Comparison of ENCODE assay signal across 8 cellular contexts in the genomic region with DNA sequence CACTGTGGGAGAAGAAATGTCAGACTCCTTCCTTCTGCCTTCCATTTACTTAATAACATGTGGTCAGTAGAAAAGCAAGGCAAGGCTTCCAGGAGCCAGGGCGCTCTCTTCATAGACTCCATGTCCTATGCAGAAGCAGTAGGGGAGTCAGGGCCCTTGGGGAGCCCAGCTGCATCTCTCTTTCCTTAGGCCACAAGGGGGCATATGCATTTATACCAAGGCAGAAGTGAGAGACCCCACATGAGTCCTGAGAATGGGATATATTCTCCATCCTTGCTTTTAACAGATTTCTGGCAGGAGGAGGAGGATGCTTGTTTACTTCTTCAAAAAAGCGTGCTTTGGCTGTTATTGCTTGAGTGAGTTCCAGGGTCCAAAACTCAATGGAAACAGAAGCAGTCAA.
DNase-seq lines count a peak whose midpoint lies in the region; ATAC-seq and TF ChIP-seq lines count a peak whose summit lies in the region.

No MANE protein-coding gene starts in this region.

- ATAC-seq in HG03025 (IDR thresholded peaks at IDR 0.05; ENCODE audit: low FRiP score, unreplicated experiment) (peak; percentile 71), activated B cell treated with CpG ODN at 0.5 μM for 24 hours (ENCODE audit: low read depth) (peak; percentile 58), gastroesophageal sphincter (no peak), gastrocnemius medialis (no peak), HG02623 (IDR thresholded peaks at IDR 0.05; ENCODE audit: unreplicated experiment) (no peak)

- H3K9me3 ChIP-seq in gastroesophageal sphincter (no peaks in the 10 kb centered on the region), gastrocnemius medialis (no peaks in the 10 kb centered on the region)

- in situ Hi-C loops in gastrocnemius medialis (cut with MboI; ENCODE audit: low sequenced_read_pairs in 4 of 4) = no loop called here

- H3K4me3 ChIP-seq in gastroesophageal sphincter (no peak overlapping the region), gastrocnemius medialis (no peak overlapping the region)

- DNase-seq in SHP77 (lab: John Stamatoyannopoulos, UW) (peak; percentile 15 to 17), SHP77 treated with DMSO at 0.1 percent for 48 hours (lab: John Stamatoyannopoulos, UW) (no peak), activated B cell treated with CpG ODN at 0.5 μM for 24 hours (no peak), gastrocnemius medialis (no peak), cerebellar nuclear complex (lab: John Stamatoyannopoulos, UW) (no peak)

- H3K4me1 Mint-ChIP-seq in activated B cell treated with CpG ODN at 0.5 μM for 24 hours = peaks cover 11% of the 10 kb centered on the region

- H3K27me3 Mint-ChIP-seq in activated B cell treated with CpG ODN at 0.5 μM for 24 hours = peaks cover 3% of the 10 kb centered on the region

- intact Hi-C loops in activated B cell treated with CpG ODN at 0.5 μM for 24 hours (cut with micrococcal nuclease) (loop anchor here (1.0 to 5.0 kb wide), 6 partner anchors 53 to 281 kb away; no protein-coding TSS in a partner anchor), gastrocnemius medialis (cut with DNase I; ENCODE audit: low total_unique reads) (loop anchor here (2.0 kb wide), 1 partner anchor 202 kb away; no protein-coding TSS in a partner anchor)

- TF ChIP-seq CTCF in activated B cell treated with CpG ODN at 0.5 μM for 24 hours (IDR thresholded peaks at IDR 0.05) = no peak
- peak; percentile 10 to 56 (median 26) for TF ChIP-seq CTCF in gastroesophageal sphincter (IDR thresholded peaks at IDR 0.05)
- TF ChIP-seq CTCF in gastrocnemius medialis (IDR thresholded peaks at IDR 0.05 in 4 of 5, conservative IDR thresholded peaks at IDR 0.05 in 1 of 5) = peak in 4 of 5 experiments; percentile 15 to 53 (median 39)

- no peaks in the 10 kb centered on the region for H3K9me3 Mint-ChIP-seq in activated B cell treated with CpG ODN at 0.5 μM for 24 hours

- H3K4me1 ChIP-seq in gastroesophageal sphincter (no peaks in the 10 kb centered on the region), gastrocnemius medialis (no peaks in the 10 kb centered on the region)

- POLR2A ChIA-PET in activated B cell treated with CpG ODN at 0.5 μM for 24 hours (lab: Charles Lee) = interaction anchor here (0.5 to 1.2 kb wide), 3 partner anchors 59 to 280 kb away, joined by 3 to 4 read pairs (median 3); no protein-coding TSS in a partner anchor

- H3K27ac ChIP-seq in gastroesophageal sphincter (no peak overlapping the region), gastrocnemius medialis (no peak overlapping the region)

- 86% methylated on average over 1 of the region's 2 CpGs; no CpG with 5 or more reads in 1 of the 2 donors for WGBS in gastroesophageal sphincter (ENCODE audit: low coverage in 1 of 2), 2 donors

- TF ChIP-seq POLR2A in gastroesophageal sphincter (IDR thresholded peaks at IDR 0.05) (no peak), gastrocnemius medialis (IDR thresholded peaks at IDR 0.05) (no peak)

- H3K36me3 ChIP-seq in gastroesophageal sphincter = peaks cover 0 to 2% of the 10 kb centered on the region in 2 donors
- H3K36me3 ChIP-seq in gastrocnemius medialis = no peaks in the 10 kb centered on the region

- peaks cover under 1% of the 10 kb centered on the region for H3K36me3 Mint-ChIP-seq in activated B cell treated with CpG ODN at 0.5 μM for 24 hours (ENCODE audit: low read depth)

- H3K27me3 ChIP-seq in gastroesophageal sphincter (no peaks in the 10 kb centered on the region), gastrocnemius medialis (no peaks in the 10 kb centered on the region)

- H3K4me3 Mint-ChIP-seq in activated B cell treated with CpG ODN at 0.5 μM for 24 hours = no peak overlapping the region

- TF ChIP-seq EP300 in gastroesophageal sphincter (IDR thresholded peaks at IDR 0.05) = no peak

- CTCF ChIA-PET in activated B cell treated with CpG ODN at 0.5 μM for 24 hours (lab: Charles Lee) = interaction anchor here (0.7 to 4.6 kb wide), 10 partner anchors 38 to 681 kb away, joined by 3 to 45 read pairs (median 4); no protein-coding TSS in a partner anchor

- no peak overlapping the region for H3K27ac Mint-ChIP-seq in activated B cell treated with CpG ODN at 0.5 μM for 24 hours

Comparison
In these comparisons a context has a peak if more than half of its experiments do, and no peak if none do; other contexts are left out.
1. DNase-seq: peak in SHP77 (2 of 2); none in SHP77 treated with DMSO at 0.1 percent for 48 hours (single experiment), activated B cell treated with CpG ODN at 0.5 μM for 24 hours (single experiment), gastrocnemius medialis (0 of 2) and cerebellar nuclear complex (0 of 2).
2. ATAC-seq: peak in HG03025 (single experiment) and activated B cell treated with CpG ODN at 0.5 μM for 24 hours (single experiment); none in gastroesophageal sphincter (single experiment), gastrocnemius medialis (0 of 2) and HG02623 (single experiment).